In the genomic region with DNA sequence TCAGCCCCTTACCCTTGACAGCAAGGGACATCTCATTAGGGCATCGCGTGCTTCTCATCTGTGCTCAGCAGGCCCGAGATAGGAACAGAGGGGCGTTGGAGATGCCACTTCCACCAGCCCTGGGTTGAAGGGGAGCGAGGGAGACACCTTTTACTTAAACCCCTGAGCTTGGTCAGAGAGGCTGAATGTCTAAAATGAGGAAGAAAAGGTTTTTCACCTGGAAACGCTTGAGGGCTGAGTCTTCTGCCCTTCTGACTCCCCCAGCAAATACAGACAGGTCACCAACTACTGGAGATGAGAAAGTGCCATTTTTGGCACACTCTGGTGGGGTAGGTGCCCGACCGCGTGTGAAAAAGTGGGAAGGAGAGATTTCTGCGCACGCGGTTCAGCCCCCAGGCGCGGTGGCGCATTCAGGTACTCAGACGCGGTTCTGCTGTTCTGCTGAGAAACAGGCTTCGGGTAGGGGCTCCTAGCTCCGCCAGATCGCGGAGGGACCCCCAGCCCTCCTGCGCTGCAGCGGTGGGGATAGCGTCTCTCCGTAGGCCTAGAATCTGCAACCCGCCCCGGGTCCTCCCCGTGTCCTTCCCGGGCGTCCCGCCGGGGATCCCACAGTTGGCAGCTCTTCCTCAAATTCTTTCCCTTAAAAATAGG, we compare ENCODE assay signal across 21 cellular contexts. TPM values are rescaled to one million over a fixed set of nuclear protein-coding genes. Genes with fewer than 3 reads are reported as not detected.
A peak's percentile ranks its signal among the peaks of the same experiment; 100 is the strongest.
DNase-seq lines count a peak whose midpoint lies in the region; ATAC-seq and TF ChIP-seq lines count a peak whose summit lies in the region.
"Had no signal": no experiment of that assay in that cellular context is flagged by ENCODE, and none has a peak within 500 bp of the region (broad histone marks: within the 10 kb centered on the region; RNA-seq: fewer than 3 reads in every experiment).

No MANE protein-coding gene starts in this region.

- H4K20me1 ChIP-seq in GM23338 (replicated peaks; ENCODE audit: insufficient read depth) = peaks cover 21% of the 10 kb centered on the region; the same call in 1 of the 2 replicates
- no peaks in the 10 kb centered on the region for H4K20me1 ChIP-seq in MM.1S (ENCODE audit: insufficient read depth, low read length)
- H4K20me1 ChIP-seq in GM23248 (ENCODE audit: insufficient read depth) = no peaks in the 10 kb centered on the region

- H3K4me3 Mint-ChIP-seq in GM23338 (no peak overlapping the region), endodermal cell (no peak overlapping the region), osteocyte (ENCODE audit: unreplicated experiment) (no peak overlapping the region)

- ATAC-seq in GM23338 = no peak

- H3K4me1 Mint-ChIP-seq in GM23338 = peaks cover 4% of the 10 kb centered on the region; the same call in 2 of the 3 replicates
- peaks cover 15% of the 10 kb centered on the region for H3K4me1 Mint-ChIP-seq in endodermal cell
- peaks cover 7% of the 10 kb centered on the region for H3K4me1 Mint-ChIP-seq in osteocyte (ENCODE audit: unreplicated experiment)

- CTCF ChIA-PET in BJ (lab: Yijun Ruan, JAX) = no interaction called here

- H3K9ac ChIP-seq in endodermal cell (ENCODE audit: extremely low read depth, low read length, poor library complexity, severe bottlenecking) = no peak overlapping the region
- no peak overlapping the region for H3K9ac ChIP-seq in MM.1S (ENCODE audit: low read length)
- no peak overlapping the region for H3K9ac ChIP-seq in GM23248

- peaks cover 36% of the 10 kb centered on the region for H3K36me3 Mint-ChIP-seq in GM23338 (ENCODE audit: low read depth)
- no peaks in the 10 kb centered on the region for H3K36me3 Mint-ChIP-seq in endodermal cell (ENCODE audit: low read depth)
- no peaks in the 10 kb centered on the region for H3K36me3 Mint-ChIP-seq in osteocyte (ENCODE audit: unreplicated experiment)

- WGBS in endodermal cell (ENCODE audit: insufficient coverage in 1 of 2, insufficient read length in 1 of 2), 2 experiments = 2 to 4% methylated on average over 23 to 32 of the region's 32 CpGs
- WGBS in GM23248 (ENCODE audit: low coverage in 1 of 2, low lambda C conversion rate in 2 of 2, missing lambda C conversion rate in 2 of 2), 2 experiments = 57 to 67% methylated on average over 28 to 32 of the region's 32 CpGs

- H3K9me2 ChIP-seq in GM23338 (ENCODE audit: insufficient read depth) (no peaks in the 10 kb centered on the region), MM.1S (replicated peaks; ENCODE audit: insufficient read depth, low read length) (no peaks in the 10 kb centered on the region), GM23248 (ENCODE audit: insufficient read depth) (no peaks in the 10 kb centered on the region)

- TF ChIP-seq CTCF in BJ (IDR thresholded peaks at IDR 0.05; ENCODE audit: insufficient read depth, low read depth, low read length) (no peak), GM23338 (conservative IDR thresholded peaks at IDR 0.05; ENCODE audit: low read depth in 2 of 2) (no peak), endodermal cell (conservative IDR thresholded peaks at IDR 0.05) (no peak), osteocyte (IDR thresholded peaks at IDR 0.05) (no peak), MM.1S (IDR thresholded peaks at IDR 0.05; ENCODE audit: low read length) (no peak)

- in situ Hi-C loops in GM23248 (cut with MboI) = no loop called here

- H3K36me3 ChIP-seq in BJ (ENCODE audit: control insufficient read depth, insufficient read depth, low read length) (peaks cover 10% of the 10 kb centered on the region), GM23338 (ENCODE audit: insufficient read depth) (no peaks in the 10 kb centered on the region), endodermal cell (ENCODE audit: control insufficient read depth, insufficient read depth, low read length) (no peaks in the 10 kb centered on the region), MM.1S (replicated peaks; ENCODE audit: insufficient read depth, low read length) (no peaks in the 10 kb centered on the region), GM23248 (ENCODE audit: low read depth) (no peaks in the 10 kb centered on the region)
- H3K36me3 ChIP-seq: MG63, Peyer's patch, SJSA1 had no signal

- H3K4me1 ChIP-seq in GM23338 (ENCODE audit: insufficient read depth) = peaks cover 47% of the 10 kb centered on the region
- peaks cover 8% of the 10 kb centered on the region for H3K4me1 ChIP-seq in endodermal cell (ENCODE audit: control insufficient read depth, insufficient read depth, low read length)
- H3K4me1 ChIP-seq in MM.1S (ENCODE audit: low read length) = no peaks in the 10 kb centered on the region
- no peaks in the 10 kb centered on the region for H3K4me1 ChIP-seq in GM23248 (ENCODE audit: insufficient read depth)
- H3K4me1 ChIP-seq: SJSA1 had no signal

- peak overlapping the region; percentile 67 for H3K4me2 ChIP-seq in GM23338
- no peak overlapping the region for H3K4me2 ChIP-seq in MM.1S (ENCODE audit: low read depth, low read length)
- H3K4me2 ChIP-seq in GM23248 (ENCODE audit: unreplicated experiment) = no peak overlapping the region

- H3F3A ChIP-seq in GM23338 (replicated peaks; ENCODE audit: low read depth) (peaks cover 30% of the 10 kb centered on the region), MM.1S (ENCODE audit: insufficient read depth, low read length) (no peaks in the 10 kb centered on the region), GM23248 (ENCODE audit: insufficient read depth) (no peaks in the 10 kb centered on the region)

- DNase-seq in BJ (ENCODE audit: low read depth) (no peak), GM23338 (ENCODE audit: low spot score) (peak; percentile 34), endodermal cell (peak; percentile 50), osteocyte (ENCODE audit: extremely low spot score, unreplicated experiment) (peak; percentile 78), T-helper 1 cell (no peak), MM.1S (no peak), GM23248 (no peak)
- DNase-seq: COR-L47, DMS 273 treated with DMSO at 0.1 percent for 48 hours, DND-41, GDM1, HCEC 1CT, Kasumi-1, MG63, NCI-H1092 treated with DMSO at 0.1 percent for 48 hours, NCI-H146, NCI-H2081, NCI-H2171 treated with DMSO at 0.1 percent for 48 hours, NCI-H446, Peyer's patch had no signal

- H3K27ac Mint-ChIP-seq in GM23338 (no peak overlapping the region), endodermal cell (no peak overlapping the region), osteocyte (ENCODE audit: unreplicated experiment) (no peak overlapping the region)

- H3K9me3 ChIP-seq in endodermal cell (ENCODE audit: control insufficient read depth, low read length) (peaks cover 6% of the 10 kb centered on the region), MM.1S (replicated peaks; ENCODE audit: insufficient read depth, low read length) (no peaks in the 10 kb centered on the region), GM23248 (ENCODE audit: low read depth) (no peaks in the 10 kb centered on the region)
- H3K9me3 ChIP-seq: Peyer's patch had no signal

- peak overlapping the region; percentile 94 for H3K4me3 ChIP-seq in BJ (ENCODE audit: low read depth, low read length)
- peak overlapping the region; percentile 46 for H3K4me3 ChIP-seq in GM23338
- no peak overlapping the region for H3K4me3 ChIP-seq in endodermal cell (ENCODE audit: low read length)
- no peak overlapping the region for H3K4me3 ChIP-seq in MM.1S (ENCODE audit: low read length)
- H3K4me3 ChIP-seq in GM23248 = no peak overlapping the region
- H3K4me3 ChIP-seq: MG63, Peyer's patch, SJSA1 had no signal

- POLR2A ChIA-PET in BJ (lab: Charles Lee) = no interaction called here

- H3K9me3 Mint-ChIP-seq in GM23338 (peaks cover 85% of the 10 kb centered on the region), endodermal cell (no peaks in the 10 kb centered on the region), osteocyte (ENCODE audit: unreplicated experiment) (no peaks in the 10 kb centered on the region)

- H3K79me2 ChIP-seq in GM23338 (replicated peaks; ENCODE audit: insufficient read depth) (no peaks in the 10 kb centered on the region), MM.1S (ENCODE audit: low read length) (no peaks in the 10 kb centered on the region), GM23248 (ENCODE audit: insufficient read depth) (no peaks in the 10 kb centered on the region)

- H3K27ac ChIP-seq in GM23338 (ENCODE audit: low read depth) (no peak overlapping the region), endodermal cell (ENCODE audit: low read depth, low read length) (no peak overlapping the region), MM.1S (ENCODE audit: low read length) (no peak overlapping the region), GM23248 (no peak overlapping the region)
- H3K27ac ChIP-seq: Peyer's patch, SJSA1 had no signal

- peaks cover 68% of the 10 kb centered on the region for H3K27me3 Mint-ChIP-seq in GM23338 (ENCODE audit: insufficient read depth, low read depth, poor library complexity)
- H3K27me3 Mint-ChIP-seq in endodermal cell (ENCODE audit: insufficient read depth) = peaks cover 92% of the 10 kb centered on the region
- H3K27me3 Mint-ChIP-seq in osteocyte (ENCODE audit: unreplicated experiment) = peaks cover 79% of the 10 kb centered on the region

- H2AFZ ChIP-seq in GM23338 = no peak overlapping the region
- no peak overlapping the region for H2AFZ ChIP-seq in MM.1S (ENCODE audit: low read length)
- H2AFZ ChIP-seq in GM23248 = no peak overlapping the region

- no peaks in the 10 kb centered on the region for H3K27me3 ChIP-seq in BJ (ENCODE audit: control insufficient read depth, insufficient read depth, low read length)
- H3K27me3 ChIP-seq in GM23338 (ENCODE audit: insufficient read depth) = peaks cover 100% of the 10 kb centered on the region
- peaks cover 95% of the 10 kb centered on the region for H3K27me3 ChIP-seq in endodermal cell (ENCODE audit: control insufficient read depth, insufficient read depth, low read length, poor library complexity, severe bottlenecking)
- peaks cover 36% of the 10 kb centered on the region for H3K27me3 ChIP-seq in MM.1S (replicated peaks; ENCODE audit: insufficient read depth, low read length)
- no peaks in the 10 kb centered on the region for H3K27me3 ChIP-seq in GM23248 (replicated peaks; ENCODE audit: insufficient read depth)
- H3K27me3 ChIP-seq: SJSA1 had no signal

TF ChIP-seq in GM23338, 12 proteins besides CTCF, POLR2A, EP300 and RAD21 (continues in another document):
- TF ChIP-seq ZNF114 (CRISPR knock-in tag; IDR thresholded peaks at IDR 0.05) = no peak

RNA-seq across cellular contexts. Expression of gene SHOX, which starts 3.2 kb away (rescaled TPM):
- polyA plus RNA-seq in BJ (2011; rRNA removed) (18.2 and 22.8 TPM in 2 replicates), GM23338 (2016; fragmentation: Nextera tagmentation; extraction: Ambion mirVana) (0.14 TPM in 1 of 2 replicates, not detected in the other), GM23248 (2016; fragmentation: Nextera tagmentation; extraction: Ambion mirVana) (not detected in 2 replicates)
- polyA minus RNA-seq in BJ (2011; rRNA and poly(A)+ RNA removed) = 12.0 and 14.5 TPM in 2 replicates
- not detected in 2 replicates for total RNA-seq in GM23338 (2014; rRNA removed; shearing (Covaris generic))
- total RNA-seq in endodermal cell (not detected), osteocyte (0.21 TPM in 1 of 2 replicates, not detected in the other)
- polyA plus RNA-seq in endodermal cell (2013, experiment 1 of 2) = 0.14 TPM
- 0.37 TPM for polyA plus RNA-seq in endodermal cell (2013, experiment 2 of 2)
- not detected in 2 replicates for total RNA-seq in GM23248 (2014; rRNA removed; shearing (Covaris generic))
- total RNA-seq: Peyer's patch, SJSA1 had no signal

Comparison
In these comparisons a context has a peak if more than half of its experiments do, and no peak if none do; other contexts are left out.
1. DNase-seq: peak in GM23338 (single experiment), endodermal cell (single experiment) and osteocyte (single experiment); none in BJ (single experiment), T-helper 1 cell (0 of 5), MM.1S (single experiment) and GM23248 (single experiment).
2. H3K4me3 ChIP-seq: peak in BJ (single experiment) and GM23338 (single experiment); none in endodermal cell (single experiment), MM.1S (single experiment) and GM23248 (single experiment).